ENCODE assay signal across 20 cellular contexts in genomic region chr22:45171830-45172229, GRCh38. TPM values are rescaled to one million over a fixed set of nuclear protein-coding genes. Genes with fewer than 3 reads are reported as not detected.
DNase-seq lines count a peak whose midpoint lies in the region; ATAC-seq lines count a peak whose summit lies in the region.
"Had no signal": no experiment of that assay in that cellular context is flagged by ENCODE, and none has a peak within 500 bp of the region (broad histone marks: within the 10 kb centered on the region; RNA-seq: fewer than 3 reads in every experiment).

No MANE protein-coding gene starts in this region.

- CTCF ChIA-PET in activated CD4-positive, alpha-beta T cell treated with anti-CD3 and anti-CD28 coated beads for 36 hours (lab: Charles Lee), result interaction anchor here (1.3 kb wide), 1 partner anchor 12 kb away, joined by 3 read pairs; no protein-coding TSS in a partner anchor
- CTCF ChIA-PET in activated CD4-positive, alpha-beta memory T cell treated with anti-CD3 and anti-CD28 coated beads, Interleukin-2, amount 10 ng/mL, durations not matched to agents 7 days and 5 days (lab: Charles Lee), result interaction anchor here (1.0 to 1.4 kb wide), 2 partner anchors 11 to 34 kb away, joined by 4 read pairs; no protein-coding TSS in a partner anchor

- H3K27ac ChIP-seq in CD4-positive, CD25-positive, alpha-beta regulatory T cell (ENCODE audit: insufficient read depth, low read length, poor library complexity, severe bottlenecking), result peak overlapping the region; percentile 78
- H3K27ac ChIP-seq in effector memory CD4-positive, alpha-beta T cell (ENCODE audit: insufficient read depth, low read length, poor library complexity, severe bottlenecking), result peak overlapping the region; percentile 68
- H3K27ac ChIP-seq: thyroid gland had no signal

- intact Hi-C loops in activated CD4-positive, alpha-beta T cell treated with anti-CD3 and anti-CD28 coated beads for 36 hours (cut with DNase I, micrococcal nuclease), result loop anchor here in 1 of 2 experiments (1.0 kb wide), 1 partner anchor 8 kb away; no protein-coding TSS in a partner anchor

- peaks cover 86% of the 10 kb centered on the region for H3K4me1 Mint-ChIP-seq in activated CD4-positive, alpha-beta T cell treated with anti-CD3 and anti-CD28 coated beads for 36 hours
- peaks cover 48 to 91% (median 78%) of the 10 kb centered on the region in 4 donors for H3K4me1 Mint-ChIP-seq in CD4-positive, CD25-positive, alpha-beta regulatory T cell
- peaks cover 85% of the 10 kb centered on the region for H3K4me1 Mint-ChIP-seq in activated CD4-positive, alpha-beta memory T cell treated with anti-CD3 and anti-CD28 coated beads, Interleukin-2, amount 10 ng/mL, durations not matched to agents 7 days and 5 days

- H3K27ac Mint-ChIP-seq in activated CD4-positive, alpha-beta T cell treated with anti-CD3 and anti-CD28 coated beads for 36 hours, result peak overlapping the region; percentile 87
- H3K27ac Mint-ChIP-seq in CD4-positive, CD25-positive, alpha-beta regulatory T cell, result peak overlapping the region; percentile 87 to 92 (median 89)
- peak overlapping the region; percentile 80 for H3K27ac Mint-ChIP-seq in activated CD4-positive, alpha-beta memory T cell treated with anti-CD3 and anti-CD28 coated beads, Interleukin-2, amount 10 ng/mL, durations not matched to agents 7 days and 5 days
- H3K27ac Mint-ChIP-seq: stimulated activated naive B cell treated with anti-CD40 and anti-IgM and Interleukin-4, amounts not matched to agents 10 μg/mL and 1 μg/mL and 100 μg/mL, for 72 hours had no signal

- no peaks in the 10 kb centered on the region for H3K27me3 ChIP-seq in CD4-positive, CD25-positive, alpha-beta regulatory T cell (ENCODE audit: control insufficient read depth, insufficient read depth, low read length)
- H3K27me3 ChIP-seq in effector memory CD4-positive, alpha-beta T cell (replicated peaks; ENCODE audit: control insufficient read depth, insufficient read depth, low read length, poor library complexity, severe bottlenecking), result no peaks in the 10 kb centered on the region
- H3K27me3 ChIP-seq: thyroid gland had no signal

- POLR2A ChIA-PET in activated CD4-positive, alpha-beta T cell treated with anti-CD3 and anti-CD28 coated beads for 36 hours (lab: Charles Lee), result no interaction called here
- POLR2A ChIA-PET in activated CD4-positive, alpha-beta memory T cell treated with anti-CD3 and anti-CD28 coated beads, Interleukin-2, amount 10 ng/mL, durations not matched to agents 7 days and 5 days (lab: Charles Lee), result interaction anchor here (1.1 to 6.0 kb wide), 2 partner anchors 7 to 14 kb away, joined by 3 to 95 read pairs; partner anchors contain the start of gene NUP50

- H3K27me3 Mint-ChIP-seq in activated CD4-positive, alpha-beta T cell treated with anti-CD3 and anti-CD28 coated beads for 36 hours, result no peaks in the 10 kb centered on the region
- no peaks in the 10 kb centered on the region for H3K27me3 Mint-ChIP-seq in CD4-positive, CD25-positive, alpha-beta regulatory T cell
- H3K27me3 Mint-ChIP-seq in activated CD4-positive, alpha-beta memory T cell treated with anti-CD3 and anti-CD28 coated beads, Interleukin-2, amount 10 ng/mL, durations not matched to agents 7 days and 5 days, result no peaks in the 10 kb centered on the region
- H3K27me3 Mint-ChIP-seq: stimulated activated naive B cell treated with anti-CD40 and anti-IgM and Interleukin-4, amounts not matched to agents 10 μg/mL and 1 μg/mL and 100 μg/mL, for 72 hours had no signal

- H3K4me3 Mint-ChIP-seq in activated CD4-positive, alpha-beta T cell treated with anti-CD3 and anti-CD28 coated beads for 36 hours, result no peak overlapping the region
- peak overlapping the region in 3 of 4 donors; percentile 27 to 54 (median 48) for H3K4me3 Mint-ChIP-seq in CD4-positive, CD25-positive, alpha-beta regulatory T cell
- no peak overlapping the region for H3K4me3 Mint-ChIP-seq in activated CD4-positive, alpha-beta memory T cell treated with anti-CD3 and anti-CD28 coated beads, Interleukin-2, amount 10 ng/mL, durations not matched to agents 7 days and 5 days
- H3K4me3 Mint-ChIP-seq: stimulated activated naive B cell treated with anti-CD40 and anti-IgM and Interleukin-4, amounts not matched to agents 10 μg/mL and 1 μg/mL and 100 μg/mL, for 72 hours had no signal

- no peak for ATAC-seq in activated CD4-positive, alpha-beta T cell treated with anti-CD3 and anti-CD28 coated beads for 36 hours
- ATAC-seq in CD4-positive, CD25-positive, alpha-beta regulatory T cell (ENCODE audit: low read depth in 2 of 2), result no peak
- no peak for ATAC-seq in HG03045 (IDR thresholded peaks at IDR 0.05; ENCODE audit: unreplicated experiment)
- ATAC-seq: stimulated activated naive B cell treated with anti-CD40 and anti-IgM and Interleukin-4, amounts not matched to agents 10 μg/mL and 1 μg/mL and 100 μg/mL, for 72 hours had no signal

- peaks cover 85% of the 10 kb centered on the region for H3K4me1 ChIP-seq in CD4-positive, CD25-positive, alpha-beta regulatory T cell (ENCODE audit: control insufficient read depth, insufficient read depth, low read length, poor library complexity, severe bottlenecking)
- peaks cover 52% of the 10 kb centered on the region for H3K4me1 ChIP-seq in effector memory CD4-positive, alpha-beta T cell (ENCODE audit: control insufficient read depth, insufficient read depth, low read length, poor library complexity, severe bottlenecking)

- H3K9me3 Mint-ChIP-seq in activated CD4-positive, alpha-beta T cell treated with anti-CD3 and anti-CD28 coated beads for 36 hours (ENCODE audit: low read depth), result no peaks in the 10 kb centered on the region
- no peaks in the 10 kb centered on the region for H3K9me3 Mint-ChIP-seq in CD4-positive, CD25-positive, alpha-beta regulatory T cell
- H3K9me3 Mint-ChIP-seq in activated CD4-positive, alpha-beta memory T cell treated with anti-CD3 and anti-CD28 coated beads, Interleukin-2, amount 10 ng/mL, durations not matched to agents 7 days and 5 days, result no peaks in the 10 kb centered on the region
- H3K9me3 Mint-ChIP-seq: stimulated activated naive B cell treated with anti-CD40 and anti-IgM and Interleukin-4, amounts not matched to agents 10 μg/mL and 1 μg/mL and 100 μg/mL, for 72 hours had no signal

- H3K36me3 ChIP-seq in CD4-positive, CD25-positive, alpha-beta regulatory T cell (ENCODE audit: control insufficient read depth, insufficient read depth, low read length), result peaks cover 71% of the 10 kb centered on the region
- peaks cover 25% of the 10 kb centered on the region for H3K36me3 ChIP-seq in effector memory CD4-positive, alpha-beta T cell (ENCODE audit: control insufficient read depth, insufficient read depth, low read length)

- no peak for DNase-seq in activated CD4-positive, alpha-beta T cell treated with anti-CD3 and anti-CD28 coated beads for 36 hours
- no peak for DNase-seq in activated CD4-positive, alpha-beta T cell treated with anti-CD3 and anti-CD28 coated beads for 4 hours
- no peak for DNase-seq in CD4-positive, CD25-positive, alpha-beta regulatory T cell
- DNase-seq in activated CD4-positive, alpha-beta memory T cell treated with anti-CD3 and anti-CD28 coated beads, Interleukin-2, amount 10 ng/mL, durations not matched to agents 7 days and 5 days, result no peak
- DNase-seq in effector memory CD4-positive, alpha-beta T cell, result no peak
- no peak for DNase-seq in DMS114 treated with DMSO at 0.1 percent for 48 hours (lab: John Stamatoyannopoulos, UW; ENCODE audit: unreplicated experiment)
- DNase-seq in activated CD4-positive, CD25-positive, alpha-beta regulatory T cell (lab: John Stamatoyannopoulos, UW), result no peak
- DNase-seq: central memory CD4-positive, alpha-beta T cell; erythroblast; foreskin fibroblast; mesendoderm; NCI-H1105; NCI-H2029; NCI-H226; NCI-H82; retina; stimulated activated CD4-positive, alpha-beta T cell treated with anti-CD3 and anti-CD28 coated beads, Interleukin-2, amount 100 ng/mL, for 48 hours; stimulated activated naive B cell treated with anti-CD40 and anti-IgM and Interleukin-4, amounts not matched to agents 10 μg/mL and 1 μg/mL and 100 μg/mL, for 72 hours; thyroid gland had no signal

- H3K4me3 ChIP-seq in CD4-positive, CD25-positive, alpha-beta regulatory T cell (ENCODE audit: low read depth, low read length), result peak overlapping the region; percentile 1
- H3K4me3 ChIP-seq in effector memory CD4-positive, alpha-beta T cell (ENCODE audit: insufficient read depth, low read depth, low read length, poor library complexity, severe bottlenecking), result no peak overlapping the region
- H3K4me3 ChIP-seq: thyroid gland had no signal

- H3K36me3 Mint-ChIP-seq in activated CD4-positive, alpha-beta T cell treated with anti-CD3 and anti-CD28 coated beads for 36 hours (ENCODE audit: low read depth), result peaks cover 85% of the 10 kb centered on the region
- peaks cover 72% of the 10 kb centered on the region for H3K36me3 Mint-ChIP-seq in CD4-positive, CD25-positive, alpha-beta regulatory T cell
- H3K36me3 Mint-ChIP-seq in activated CD4-positive, alpha-beta memory T cell treated with anti-CD3 and anti-CD28 coated beads, Interleukin-2, amount 10 ng/mL, durations not matched to agents 7 days and 5 days (ENCODE audit: low read depth), result peaks cover 86% of the 10 kb centered on the region

- H3K9me3 ChIP-seq in CD4-positive, CD25-positive, alpha-beta regulatory T cell (ENCODE audit: control insufficient read depth in 2 of 2, low read length in 2 of 2), result no peaks in the 10 kb centered on the region
- H3K9me3 ChIP-seq in effector memory CD4-positive, alpha-beta T cell (ENCODE audit: control insufficient read depth, low read length), result no peaks in the 10 kb centered on the region
- H3K9me3 ChIP-seq: thyroid gland had no signal

RNA-seq across cellular contexts. Expression of gene NUP50, which starts 8.1 kb away (rescaled TPM):
- total RNA-seq in activated CD4-positive, alpha-beta T cell treated with anti-CD3 and anti-CD28 coated beads for 36 hours, result 100 to 1,000 TPM; 136 to 141 TPM
- 98.8 TPM for total RNA-seq in CD4-positive, CD25-positive, alpha-beta regulatory T cell
- 10 to 100 TPM; 52.0 to 70.1 (median 65.2) TPM for polyA plus RNA-seq in CD4-positive, CD25-positive, alpha-beta regulatory T cell
- 100 to 1,000 TPM; 160 to 167 TPM for total RNA-seq in activated CD4-positive, alpha-beta memory T cell treated with anti-CD3 and anti-CD28 coated beads, Interleukin-2, amount 10 ng/mL, durations not matched to agents 7 days and 5 days

Comparison
In these comparisons a context has a peak if more than half of its experiments do, and no peak if none do; other contexts are left out.
1. H3K4me3 Mint-ChIP-seq: peak in CD4-positive, CD25-positive, alpha-beta regulatory T cell (3 of 4); none in activated CD4-positive, alpha-beta T cell treated with anti-CD3 and anti-CD28 coated beads for 36 hours (single experiment) and activated CD4-positive, alpha-beta memory T cell treated with anti-CD3 and anti-CD28 coated beads, Interleukin-2, amount 10 ng/mL, durations not matched to agents 7 days and 5 days (single experiment).
2. Peak in every context shown above with its lines, with median percentiles within 50 percentile points of each other: H3K27ac Mint-ChIP-seq.